1 cellular context compared by ENCODE assay signal in the genomic region with DNA sequence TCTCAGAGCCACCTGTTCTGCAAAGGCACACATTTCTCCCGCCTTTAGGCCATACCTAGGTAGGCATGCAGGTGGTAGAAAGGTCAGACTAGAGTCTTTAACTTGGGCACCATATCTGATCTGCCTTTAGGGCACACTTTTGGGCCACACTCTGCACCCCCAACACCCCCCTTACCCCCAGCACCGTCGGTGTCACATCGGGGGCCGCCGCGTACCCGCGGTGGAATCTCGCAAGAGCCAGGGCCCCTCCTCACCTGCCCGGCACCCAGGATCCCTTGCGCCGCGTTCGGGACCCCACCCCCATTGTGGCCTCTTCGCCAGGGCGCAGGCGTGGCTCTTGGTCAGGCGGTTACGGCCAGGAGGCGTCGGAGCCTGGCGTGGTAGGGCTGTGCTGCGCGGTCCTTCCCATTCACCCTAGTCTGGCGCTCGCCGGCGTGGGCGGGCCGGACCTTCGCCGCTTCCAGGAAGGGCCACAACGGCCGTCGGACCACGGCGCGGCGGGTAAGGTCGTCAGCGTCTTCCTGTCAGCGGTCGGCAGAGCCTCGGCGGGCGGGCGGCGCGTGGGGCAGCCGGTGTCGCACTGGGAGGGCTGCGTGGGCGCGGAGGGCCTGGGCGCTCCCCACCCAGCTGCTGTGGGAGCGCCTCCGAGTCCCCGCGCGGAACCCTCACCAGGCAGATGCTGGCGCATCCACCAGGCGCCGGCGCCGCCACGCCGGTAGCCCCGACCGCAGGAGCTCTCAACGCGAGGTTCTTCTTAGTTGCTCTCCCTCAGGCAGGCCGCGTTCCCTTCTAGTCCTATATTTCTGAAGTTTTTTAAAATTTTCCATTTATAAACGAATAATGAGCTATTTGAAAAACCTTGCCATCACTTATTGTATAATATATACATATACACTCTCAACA.
TF ChIP-seq lines count a peak whose summit lies in the region.

A gene (plus strand): TSS at position 341 of the 903 bp plus-strand sequence. CDS start 23,028 bp downstream, outside the sequence.

TF ChIP-seq in HepG2, 621 proteins besides CTCF, POLR2A, EP300 and RAD21 (continued from another document and continues in another):
- TF ChIP-seq, protein P1, sequence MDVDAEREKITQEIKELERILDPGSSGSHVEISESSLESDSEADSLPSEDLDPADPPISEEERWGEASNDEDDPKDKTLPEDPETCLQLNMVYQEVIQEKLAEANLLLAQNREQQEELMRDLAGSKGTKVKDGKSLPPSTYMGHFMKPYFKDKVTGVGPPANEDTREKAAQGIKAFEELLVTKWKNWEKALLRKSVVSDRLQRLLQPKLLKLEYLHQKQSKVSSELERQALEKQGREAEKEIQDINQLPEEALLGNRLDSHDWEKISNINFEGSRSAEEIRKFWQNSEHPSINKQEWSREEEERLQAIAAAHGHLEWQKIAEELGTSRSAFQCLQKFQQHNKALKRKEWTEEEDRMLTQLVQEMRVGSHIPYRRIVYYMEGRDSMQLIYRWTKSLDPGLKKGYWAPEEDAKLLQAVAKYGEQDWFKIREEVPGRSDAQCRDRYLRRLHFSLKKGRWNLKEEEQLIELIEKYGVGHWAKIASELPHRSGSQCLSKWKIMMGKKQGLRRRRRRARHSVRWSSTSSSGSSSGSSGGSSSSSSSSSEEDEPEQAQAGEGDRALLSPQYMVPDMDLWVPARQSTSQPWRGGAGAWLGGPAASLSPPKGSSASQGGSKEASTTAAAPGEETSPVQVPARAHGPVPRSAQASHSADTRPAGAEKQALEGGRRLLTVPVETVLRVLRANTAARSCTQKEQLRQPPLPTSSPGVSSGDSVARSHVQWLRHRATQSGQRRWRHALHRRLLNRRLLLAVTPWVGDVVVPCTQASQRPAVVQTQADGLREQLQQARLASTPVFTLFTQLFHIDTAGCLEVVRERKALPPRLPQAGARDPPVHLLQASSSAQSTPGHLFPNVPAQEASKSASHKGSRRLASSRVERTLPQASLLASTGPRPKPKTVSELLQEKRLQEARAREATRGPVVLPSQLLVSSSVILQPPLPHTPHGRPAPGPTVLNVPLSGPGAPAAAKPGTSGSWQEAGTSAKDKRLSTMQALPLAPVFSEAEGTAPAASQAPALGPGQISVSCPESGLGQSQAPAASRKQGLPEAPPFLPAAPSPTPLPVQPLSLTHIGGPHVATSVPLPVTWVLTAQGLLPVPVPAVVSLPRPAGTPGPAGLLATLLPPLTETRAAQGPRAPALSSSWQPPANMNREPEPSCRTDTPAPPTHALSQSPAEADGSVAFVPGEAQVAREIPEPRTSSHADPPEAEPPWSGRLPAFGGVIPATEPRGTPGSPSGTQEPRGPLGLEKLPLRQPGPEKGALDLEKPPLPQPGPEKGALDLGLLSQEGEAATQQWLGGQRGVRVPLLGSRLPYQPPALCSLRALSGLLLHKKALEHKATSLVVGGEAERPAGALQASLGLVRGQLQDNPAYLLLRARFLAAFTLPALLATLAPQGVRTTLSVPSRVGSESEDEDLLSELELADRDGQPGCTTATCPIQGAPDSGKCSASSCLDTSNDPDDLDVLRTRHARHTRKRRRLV (CRISPR knock-in tag; IDR thresholded peaks at IDR 0.05), result peak; percentile 69; the same call in 1 of the 2 replicates
- TF ChIP-seq GATAD1 (CRISPR knock-in tag; IDR thresholded peaks at IDR 0.05), result peak; percentile 70
- TF ChIP-seq ZNF713 (CRISPR knock-in tag; IDR thresholded peaks at IDR 0.05), result 0 out of 2 replicates have a peak, but pooled peaks have one; percentile 61
- peak; percentile 90; the same call in 1 of the 2 replicates for TF ChIP-seq ZNF747 (CRISPR knock-in tag; IDR thresholded peaks at IDR 0.05; ENCODE audit: borderline replicate concordance)
- no peak; the same call in 1 of the 2 replicates for TF ChIP-seq ZNF737 (CRISPR knock-in tag; IDR thresholded peaks at IDR 0.05; ENCODE audit: borderline replicate concordance)
- TF ChIP-seq ZNF382 (CRISPR knock-in tag; IDR thresholded peaks at IDR 0.05; ENCODE audit: borderline replicate concordance), result no peak
- TF ChIP-seq, protein P2, sequence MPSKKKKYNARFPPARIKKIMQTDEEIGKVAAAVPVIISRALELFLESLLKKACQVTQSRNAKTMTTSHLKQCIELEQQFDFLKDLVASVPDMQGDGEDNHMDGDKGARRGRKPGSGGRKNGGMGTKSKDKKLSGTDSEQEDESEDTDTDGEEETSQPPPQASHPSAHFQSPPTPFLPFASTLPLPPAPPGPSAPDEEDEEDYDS (CRISPR knock-in tag; IDR thresholded peaks at IDR 0.05), result peak; percentile 80
- TF ChIP-seq, protein P3, sequence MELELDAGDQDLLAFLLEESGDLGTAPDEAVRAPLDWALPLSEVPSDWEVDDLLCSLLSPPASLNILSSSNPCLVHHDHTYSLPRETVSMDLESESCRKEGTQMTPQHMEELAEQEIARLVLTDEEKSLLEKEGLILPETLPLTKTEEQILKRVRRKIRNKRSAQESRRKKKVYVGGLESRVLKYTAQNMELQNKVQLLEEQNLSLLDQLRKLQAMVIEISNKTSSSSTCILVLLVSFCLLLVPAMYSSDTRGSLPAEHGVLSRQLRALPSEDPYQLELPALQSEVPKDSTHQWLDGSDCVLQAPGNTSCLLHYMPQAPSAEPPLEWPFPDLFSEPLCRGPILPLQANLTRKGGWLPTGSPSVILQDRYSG (CRISPR knock-in tag; IDR thresholded peaks at IDR 0.05), result peak; percentile 96
- no peak for TF ChIP-seq ZNF20 (CRISPR knock-in tag; IDR thresholded peaks at IDR 0.05)
- TF ChIP-seq PHB2 (IDR thresholded peaks at IDR 0.05; ENCODE audit: partially characterized antibody), result no peak
- TF ChIP-seq JDP2 (CRISPR knock-in tag; IDR thresholded peaks at IDR 0.05; ENCODE audit: borderline replicate concordance), result no peak
- TF ChIP-seq CHCHD3 (CRISPR knock-in tag; IDR thresholded peaks at IDR 0.05), result peak; percentile 90
- TF ChIP-seq, protein P4, sequence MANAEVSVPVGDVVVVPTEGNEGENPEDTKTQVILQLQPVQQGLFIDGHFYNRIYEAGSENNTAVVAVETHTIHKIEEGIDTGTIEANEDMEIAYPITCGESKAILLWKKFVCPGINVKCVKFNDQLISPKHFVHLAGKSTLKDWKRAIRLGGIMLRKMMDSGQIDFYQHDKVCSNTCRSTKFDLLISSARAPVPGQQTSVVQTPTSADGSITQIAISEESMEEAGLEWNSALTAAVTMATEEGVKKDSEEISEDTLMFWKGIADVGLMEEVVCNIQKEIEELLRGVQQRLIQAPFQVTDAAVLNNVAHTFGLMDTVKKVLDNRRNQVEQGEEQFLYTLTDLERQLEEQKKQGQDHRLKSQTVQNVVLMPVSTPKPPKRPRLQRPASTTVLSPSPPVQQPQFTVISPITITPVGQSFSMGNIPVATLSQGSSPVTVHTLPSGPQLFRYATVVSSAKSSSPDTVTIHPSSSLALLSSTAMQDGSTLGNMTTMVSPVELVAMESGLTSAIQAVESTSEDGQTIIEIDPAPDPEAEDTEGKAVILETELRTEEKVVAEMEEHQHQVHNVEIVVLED (CRISPR knock-in tag; IDR thresholded peaks at IDR 0.05; ENCODE audit: borderline replicate concordance), result peak; percentile 85
- TF ChIP-seq FOSL1 (CRISPR knock-in tag; IDR thresholded peaks at IDR 0.05; ENCODE audit: borderline replicate concordance), result peak; percentile 33; the same call in 1 of the 2 replicates
- TF ChIP-seq, protein P5, sequence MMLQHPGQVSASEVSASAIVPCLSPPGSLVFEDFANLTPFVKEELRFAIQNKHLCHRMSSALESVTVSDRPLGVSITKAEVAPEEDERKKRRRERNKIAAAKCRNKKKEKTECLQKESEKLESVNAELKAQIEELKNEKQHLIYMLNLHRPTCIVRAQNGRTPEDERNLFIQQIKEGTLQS (CRISPR knock-in tag; IDR thresholded peaks at IDR 0.05), result no peak
- peak; percentile 78 for TF ChIP-seq FOXO1 (CRISPR knock-in tag; IDR thresholded peaks at IDR 0.05)
- TF ChIP-seq ISX (CRISPR knock-in tag; conservative IDR thresholded peaks at IDR 0.05), result peak; percentile 94
- TF ChIP-seq ZNF446 (CRISPR knock-in tag; IDR thresholded peaks at IDR 0.05), result no peak
- no peak for TF ChIP-seq ZNF878 (CRISPR knock-in tag; IDR thresholded peaks at IDR 0.05)
- no peak for TF ChIP-seq NFKBIZ (CRISPR knock-in tag; IDR thresholded peaks at IDR 0.05)
- TF ChIP-seq HIVEP1 (CRISPR knock-in tag; IDR thresholded peaks at IDR 0.05), result peak; percentile 93
- TF ChIP-seq ZSCAN29 (CRISPR knock-in tag; conservative IDR thresholded peaks at IDR 0.05), result no peak
- TF ChIP-seq ZFP36L2 (CRISPR knock-in tag; IDR thresholded peaks at IDR 0.05), result 0 out of 2 replicates have a peak, but pooled peaks have one; percentile 68
- peak; percentile 90 for TF ChIP-seq ZNF224 (CRISPR knock-in tag; IDR thresholded peaks at IDR 0.05)
- TF ChIP-seq, protein P6, sequence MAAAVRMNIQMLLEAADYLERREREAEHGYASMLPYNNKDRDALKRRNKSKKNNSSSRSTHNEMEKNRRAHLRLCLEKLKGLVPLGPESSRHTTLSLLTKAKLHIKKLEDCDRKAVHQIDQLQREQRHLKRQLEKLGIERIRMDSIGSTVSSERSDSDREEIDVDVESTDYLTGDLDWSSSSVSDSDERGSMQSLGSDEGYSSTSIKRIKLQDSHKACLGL (CRISPR knock-in tag; IDR thresholded peaks at IDR 0.05), result peak; percentile 87
- TF ChIP-seq SALL2 (CRISPR knock-in tag; IDR thresholded peaks at IDR 0.05), result peak; percentile 98
- peak; percentile 85; the same call in 1 of the 2 replicates for TF ChIP-seq IRX3 (CRISPR knock-in tag; IDR thresholded peaks at IDR 0.05; ENCODE audit: borderline replicate concordance, low read depth)
- TF ChIP-seq ZBTB7A (CRISPR knock-in tag; IDR thresholded peaks at IDR 0.05), result peak; percentile 83; the same call in 1 of the 2 replicates
- peak; percentile 30; the same call in 1 of the 2 replicates for TF ChIP-seq ZNF343 (CRISPR knock-in tag; IDR thresholded peaks at IDR 0.05)
- TF ChIP-seq ZFYVE20 (CRISPR knock-in tag; IDR thresholded peaks at IDR 0.05; ENCODE audit: borderline replicate concordance, low read depth), result 0 out of 2 replicates have a peak, but pooled peaks have one; percentile 28
- TF ChIP-seq ZNF777 (CRISPR knock-in tag; IDR thresholded peaks at IDR 0.05), result peak; percentile 97
- TF ChIP-seq, protein P7, sequence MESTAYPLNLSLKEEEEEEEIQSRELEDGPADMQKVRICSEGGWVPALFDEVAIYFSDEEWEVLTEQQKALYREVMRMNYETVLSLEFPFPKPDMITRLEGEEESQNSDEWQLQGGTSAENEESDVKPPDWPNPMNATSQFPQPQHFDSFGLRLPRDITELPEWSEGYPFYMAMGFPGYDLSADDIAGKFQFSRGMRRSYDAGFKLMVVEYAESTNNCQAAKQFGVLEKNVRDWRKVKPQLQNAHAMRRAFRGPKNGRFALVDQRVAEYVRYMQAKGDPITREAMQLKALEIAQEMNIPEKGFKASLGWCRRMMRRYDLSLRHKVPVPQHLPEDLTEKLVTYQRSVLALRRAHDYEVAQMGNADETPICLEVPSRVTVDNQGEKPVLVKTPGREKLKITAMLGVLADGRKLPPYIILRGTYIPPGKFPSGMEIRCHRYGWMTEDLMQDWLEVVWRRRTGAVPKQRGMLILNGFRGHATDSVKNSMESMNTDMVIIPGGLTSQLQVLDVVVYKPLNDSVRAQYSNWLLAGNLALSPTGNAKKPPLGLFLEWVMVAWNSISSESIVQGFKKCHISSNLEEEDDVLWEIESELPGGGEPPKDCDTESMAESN (CRISPR knock-in tag; conservative IDR thresholded peaks at IDR 0.05), result peak; percentile 95
- TF ChIP-seq EED (CRISPR knock-in tag; IDR thresholded peaks at IDR 0.05), result peak; percentile 97
- TF ChIP-seq NR3C1 (CRISPR knock-in tag; IDR thresholded peaks at IDR 0.05), result no peak
- TF ChIP-seq SAP130 (CRISPR knock-in tag; IDR thresholded peaks at IDR 0.05; ENCODE audit: low read depth), result peak; percentile 90
- peak; percentile 72; the same call in 1 of the 2 replicates for TF ChIP-seq ZNF746 (CRISPR knock-in tag; IDR thresholded peaks at IDR 0.05)
- TF ChIP-seq ZNF17 (CRISPR knock-in tag; IDR thresholded peaks at IDR 0.05), result no peak
- no peak for TF ChIP-seq SOX13 (IDR thresholded peaks at IDR 0.05)
- 0 out of 4 replicates have a peak, but pooled peaks of 1 of the 2 experiments have one; percentile 42 for TF ChIP-seq SOX13 (CRISPR knock-in tag; conservative IDR thresholded peaks at IDR 0.05 in 1 of 2, IDR thresholded peaks at IDR 0.05 in 1 of 2)
- TF ChIP-seq ZSCAN22 (CRISPR knock-in tag; IDR thresholded peaks at IDR 0.05), result no peak
- no peak for TF ChIP-seq FOXK1 (CRISPR knock-in tag; IDR thresholded peaks at IDR 0.05; ENCODE audit: borderline replicate concordance, low read depth)
- TF ChIP-seq ZNF83 (CRISPR knock-in tag; IDR thresholded peaks at IDR 0.05; ENCODE audit: borderline replicate concordance), result peak; percentile 62; the same call in 1 of the 2 replicates
- peak; percentile 90 for TF ChIP-seq POLR2G (IDR thresholded peaks at IDR 0.05; ENCODE audit: low read depth, low read length)
- no peak; the same call in 1 of the 2 replicates for TF ChIP-seq AHR (CRISPR knock-in tag; IDR thresholded peaks at IDR 0.05)
- TF ChIP-seq, protein P8, sequence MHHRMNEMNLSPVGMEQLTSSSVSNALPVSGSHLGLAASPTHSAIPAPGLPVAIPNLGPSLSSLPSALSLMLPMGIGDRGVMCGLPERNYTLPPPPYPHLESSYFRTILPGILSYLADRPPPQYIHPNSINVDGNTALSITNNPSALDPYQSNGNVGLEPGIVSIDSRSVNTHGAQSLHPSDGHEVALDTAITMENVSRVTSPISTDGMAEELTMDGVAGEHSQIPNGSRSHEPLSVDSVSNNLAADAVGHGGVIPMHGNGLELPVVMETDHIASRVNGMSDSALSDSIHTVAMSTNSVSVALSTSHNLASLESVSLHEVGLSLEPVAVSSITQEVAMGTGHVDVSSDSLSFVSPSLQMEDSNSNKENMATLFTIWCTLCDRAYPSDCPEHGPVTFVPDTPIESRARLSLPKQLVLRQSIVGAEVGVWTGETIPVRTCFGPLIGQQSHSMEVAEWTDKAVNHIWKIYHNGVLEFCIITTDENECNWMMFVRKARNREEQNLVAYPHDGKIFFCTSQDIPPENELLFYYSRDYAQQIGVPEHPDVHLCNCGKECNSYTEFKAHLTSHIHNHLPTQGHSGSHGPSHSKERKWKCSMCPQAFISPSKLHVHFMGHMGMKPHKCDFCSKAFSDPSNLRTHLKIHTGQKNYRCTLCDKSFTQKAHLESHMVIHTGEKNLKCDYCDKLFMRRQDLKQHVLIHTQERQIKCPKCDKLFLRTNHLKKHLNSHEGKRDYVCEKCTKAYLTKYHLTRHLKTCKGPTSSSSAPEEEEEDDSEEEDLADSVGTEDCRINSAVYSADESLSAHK (CRISPR knock-in tag; IDR thresholded peaks at IDR 0.05; ENCODE audit: borderline replicate concordance), result no peak
- no peak for TF ChIP-seq NFRKB (IDR thresholded peaks at IDR 0.05)
- no peak for TF ChIP-seq ZNF484 (CRISPR knock-in tag; IDR thresholded peaks at IDR 0.05; ENCODE audit: borderline replicate concordance, low read depth)
- TF ChIP-seq, protein P9, sequence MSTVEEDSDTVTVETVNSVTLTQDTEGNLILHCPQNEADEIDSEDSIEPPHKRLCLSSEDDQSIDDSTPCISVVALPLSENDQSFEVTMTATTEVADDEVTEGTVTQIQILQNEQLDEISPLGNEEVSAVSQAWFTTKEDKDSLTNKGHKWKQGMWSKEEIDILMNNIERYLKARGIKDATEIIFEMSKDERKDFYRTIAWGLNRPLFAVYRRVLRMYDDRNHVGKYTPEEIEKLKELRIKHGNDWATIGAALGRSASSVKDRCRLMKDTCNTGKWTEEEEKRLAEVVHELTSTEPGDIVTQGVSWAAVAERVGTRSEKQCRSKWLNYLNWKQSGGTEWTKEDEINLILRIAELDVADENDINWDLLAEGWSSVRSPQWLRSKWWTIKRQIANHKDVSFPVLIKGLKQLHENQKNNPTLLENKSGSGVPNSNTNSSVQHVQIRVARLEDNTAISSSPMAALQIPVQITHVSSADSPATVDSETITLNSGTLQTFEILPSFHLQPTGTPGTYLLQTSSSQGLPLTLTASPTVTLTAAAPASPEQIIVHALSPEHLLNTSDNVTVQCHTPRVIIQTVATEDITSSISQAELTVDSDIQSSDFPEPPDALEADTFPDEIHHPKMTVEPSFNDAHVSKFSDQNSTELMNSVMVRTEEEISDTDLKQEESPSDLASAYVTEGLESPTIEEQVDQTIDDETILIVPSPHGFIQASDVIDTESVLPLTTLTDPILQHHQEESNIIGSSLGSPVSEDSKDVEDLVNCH (CRISPR knock-in tag; IDR thresholded peaks at IDR 0.05), result no peak
- no peak for TF ChIP-seq CHD4 (IDR thresholded peaks at IDR 0.05; ENCODE audit: borderline replicate concordance, low read length)
